In the genomic region with DNA sequence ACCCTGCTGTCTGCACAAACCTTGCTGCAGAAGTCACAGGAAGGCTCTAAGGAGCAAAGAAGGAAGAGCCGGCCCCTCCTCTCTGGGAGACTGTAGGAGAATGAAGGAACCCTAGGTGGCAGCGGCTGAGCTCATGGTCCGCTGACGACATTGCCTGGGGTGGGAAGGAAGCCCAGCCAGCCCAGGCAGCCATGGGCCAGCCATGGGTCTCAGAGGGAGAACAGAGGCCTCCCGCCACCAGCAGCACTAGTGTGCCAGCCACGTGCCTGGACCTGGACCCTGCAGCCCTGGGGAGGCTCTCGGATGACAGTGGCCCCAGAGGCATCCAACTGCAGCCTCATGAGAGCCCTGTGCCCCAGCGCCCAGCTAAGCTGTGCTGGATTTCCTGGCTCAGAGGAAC, we compare ENCODE assay signal across 13 cellular contexts. TPM values are rescaled to one million over a fixed set of nuclear protein-coding genes. Genes with fewer than 3 reads are reported as not detected.
A peak's percentile ranks its signal among the peaks of the same experiment; 100 is the strongest.
DNase-seq lines count a peak whose midpoint lies in the region; ATAC-seq, FAIRE-seq and TF ChIP-seq lines count a peak whose summit lies in the region.
"Had no signal": no experiment of that assay in that cellular context is flagged by ENCODE, and none has a peak within 500 bp of the region (broad histone marks: within the 10 kb centered on the region; RNA-seq: fewer than 3 reads in every experiment).

No MANE protein-coding gene starts in this region.

- TF ChIP-seq CTCF in AG10803 (conservative IDR thresholded peaks at IDR 0.05; ENCODE audit: low read length) (no peak), HEK293 (tag by site-specific recombination; IDR thresholded peaks at IDR 0.05) (0 out of 2 replicates have a peak, but pooled peaks have one; percentile 6), H1 (IDR thresholded peaks at IDR 0.05; ENCODE audit: control extremely low read depth in 1 of 3, insufficient read depth in 1 of 3, low read depth in 1 of 3, low read length in 3 of 3) (peak in 2 of 3 experiments; percentile 12 to 21; a peak in 2 of 4 replicates), osteocyte (IDR thresholded peaks at IDR 0.05) (no peak), GM20000 (IDR thresholded peaks at IDR 0.05; ENCODE audit: extremely low read depth, missing control alignments) (no peak)

- no peak overlapping the region for H3K14ac ChIP-seq in H1 (ENCODE audit: insufficient read length)

- no peak overlapping the region for H2AFZ ChIP-seq in H1 (ENCODE audit: low read length)

- ATAC-seq in HG03196 (IDR thresholded peaks at IDR 0.05; ENCODE audit: unreplicated experiment) = no peak
- ATAC-seq: activated CD8-positive, alpha-beta memory T cell treated with anti-CD3 and anti-CD28 coated beads, Interleukin-2, amount 10 ng/mL, durations not matched to agents 7 days and 5 days had no signal

- no peaks in the 10 kb centered on the region for H3K36me3 ChIP-seq in HEK293 (ENCODE audit: control insufficient read depth in 2 of 2, insufficient read depth in 1 of 2, low read length in 2 of 2)
- H3K36me3 ChIP-seq in H1 (ENCODE audit: control insufficient read depth in 2 of 4, insufficient read depth in 4 of 4, low read length in 3 of 4) = no peaks in the 10 kb centered on the region
- H3K36me3 ChIP-seq in mesendoderm (ENCODE audit: control insufficient read depth, insufficient read depth, low read length) = no peaks in the 10 kb centered on the region

- no peak overlapping the region for H3K4me3 Mint-ChIP-seq in osteocyte (ENCODE audit: unreplicated experiment)
- H3K4me3 Mint-ChIP-seq: activated CD8-positive, alpha-beta memory T cell treated with anti-CD3 and anti-CD28 coated beads, Interleukin-2, amount 10 ng/mL, durations not matched to agents 7 days and 5 days had no signal

- H3K27ac Mint-ChIP-seq in osteocyte (ENCODE audit: unreplicated experiment) = no peak overlapping the region
- H3K27ac Mint-ChIP-seq: activated CD8-positive, alpha-beta memory T cell treated with anti-CD3 and anti-CD28 coated beads, Interleukin-2, amount 10 ng/mL, durations not matched to agents 7 days and 5 days had no signal

- H3K18ac ChIP-seq in H1 (ENCODE audit: extremely low read depth, low read length) = peak overlapping the region; percentile 63; the same call in 1 of the 2 replicates
- no peak overlapping the region for H3K18ac ChIP-seq in mesendoderm (ENCODE audit: low read length)

- no peak overlapping the region for H2AK5ac ChIP-seq in H1 (ENCODE audit: low read depth, low read length)
- H2AK5ac ChIP-seq in mesendoderm (ENCODE audit: low read length) = no peak overlapping the region

- H3K36me3 Mint-ChIP-seq in osteocyte (ENCODE audit: unreplicated experiment) = no peaks in the 10 kb centered on the region
- H3K36me3 Mint-ChIP-seq: activated CD8-positive, alpha-beta memory T cell treated with anti-CD3 and anti-CD28 coated beads, Interleukin-2, amount 10 ng/mL, durations not matched to agents 7 days and 5 days had no signal

- no peak for FAIRE-seq in H1 (lab: Jason Lieb, UNC)
- FAIRE-seq: endometrium, urothelium cell line had no signal

- no peak overlapping the region for H3K4me2 ChIP-seq in H1 (ENCODE audit: insufficient read depth in 1 of 2, low read depth in 2 of 2, low read length in 2 of 2)
- no peak overlapping the region for H3K4me2 ChIP-seq in mesendoderm (ENCODE audit: low read length)

- CTCF ChIA-PET in HEK293 (lab: Yijun Ruan, JAX) (interaction anchor here (0.6 to 2.7 kb wide), 7 partner anchors 9 to 1565 kb away, joined by 3 to 9 read pairs (median 3); no protein-coding TSS in a partner anchor), H1 (lab: Charles Lee; ENCODE audit: partially characterized antibody) (interaction anchor here (0.7 to 1.6 kb wide), 5 partner anchors 9 to 36 kb away, joined by 3 to 4 read pairs (median 3); no protein-coding TSS in a partner anchor)

- H3K27me3 Mint-ChIP-seq in osteocyte (ENCODE audit: unreplicated experiment) = no peaks in the 10 kb centered on the region

- H3K79me1 ChIP-seq in H1 (ENCODE audit: low read depth, low read length) (no peaks in the 10 kb centered on the region), mesendoderm (ENCODE audit: low read length) (no peaks in the 10 kb centered on the region)

- POLR2A ChIA-PET in HEK293 (lab: Yijun Ruan, JAX) (interaction anchor here (0.6 to 0.7 kb wide), 2 partner anchors 11 to 49 kb away, joined by 3 to 4 read pairs; a partner anchor contains a TSS), H1 (lab: Charles Lee; ENCODE audit: partially characterized antibody) (interaction anchor here (1.0 to 1.1 kb wide), 2 partner anchors 10 to 27 kb away, joined by 3 read pairs; no protein-coding TSS in a partner anchor)

- peak overlapping the region; percentile 17 for H4K91ac ChIP-seq in H1 (replicated peaks; ENCODE audit: insufficient read length, low read length)

- H2BK15ac ChIP-seq in H1 (ENCODE audit: low read length) (no peak overlapping the region), mesendoderm (replicated peaks; ENCODE audit: low read depth) (no peak overlapping the region)

- no peaks in the 10 kb centered on the region for H3K9me3 Mint-ChIP-seq in osteocyte (ENCODE audit: unreplicated experiment)

- no peaks in the 10 kb centered on the region for H3K9me3 ChIP-seq in HEK293 (ENCODE audit: control insufficient read depth, insufficient read depth, low read depth, low read length)
- H3K9me3 ChIP-seq in H1 (ENCODE audit: insufficient read depth in 2 of 2, low read depth in 1 of 2, low read length in 1 of 2) = no peaks in the 10 kb centered on the region

- no peak overlapping the region for H3K23ac ChIP-seq in H1 (ENCODE audit: insufficient read length)
- H3K23ac ChIP-seq in mesendoderm (ENCODE audit: low read length) = no peak overlapping the region

- H3K27me3 ChIP-seq in H1 (replicated peaks in 1 of 4; ENCODE audit: control insufficient read depth in 3 of 4, extremely low read depth in 1 of 4, insufficient read depth in 3 of 4, low read length in 3 of 4) = peaks cover 0 to 5% (median 4%) of the 10 kb centered on the region in 4 experiments; a peak in 4 of 7 replicates
- no peaks in the 10 kb centered on the region for H3K27me3 ChIP-seq in mesendoderm (ENCODE audit: insufficient read depth, low read length, poor library complexity)

- H4K5ac ChIP-seq in H1 (ENCODE audit: insufficient read length, low read depth, low read length) (no peak overlapping the region), mesendoderm (ENCODE audit: low read length) (no peak overlapping the region)

- H3K4me1 ChIP-seq in HEK293 (ENCODE audit: control insufficient read depth, insufficient read depth, low read length) = peaks cover 4% of the 10 kb centered on the region; the same call in 1 of the 2 replicates
- H3K4me1 ChIP-seq in H1 (replicated peaks in 1 of 4; ENCODE audit: control insufficient read depth in 3 of 4, insufficient read depth in 4 of 4, low read length in 3 of 4) = peaks cover 0 to 8% (median 5%) of the 10 kb centered on the region in 4 experiments; a peak in 6 of 7 replicates
- no peaks in the 10 kb centered on the region for H3K4me1 ChIP-seq in mesendoderm (ENCODE audit: control insufficient read depth, low read depth, low read length)

- DNase-seq in AG10803 (ENCODE audit: low read depth) (peak; percentile 32), H1 (ENCODE audit: low read depth in 1 of 2, low spot score in 2 of 2) (no peak), mesendoderm (peak; percentile 81), osteocyte (ENCODE audit: extremely low spot score, unreplicated experiment) (no peak), GM20000 (ENCODE audit: low spot score) (no peak), superior temporal gyrus (ENCODE audit: extremely low spot score) (no peak)
- DNase-seq: activated CD8-positive, alpha-beta memory T cell treated with anti-CD3 and anti-CD28 coated beads, Interleukin-2, amount 10 ng/mL, durations not matched to agents 7 days and 5 days; NCI-H187; stimulated activated CD4-positive, alpha-beta T cell treated with anti-CD3 and anti-CD28 coated beads, Interleukin-12 subunit alpha, Interleukin-12 subunit beta, amount 100 ng/mL, for 4 hours had no signal

- H3K4me3 ChIP-seq in AG10803 (ENCODE audit: low read length) = no peak overlapping the region
- H3K4me3 ChIP-seq in HEK293 (ENCODE audit: low read depth, low read length) = no peak overlapping the region
- H3K4me3 ChIP-seq in H1 (ENCODE audit: extremely low read depth in 1 of 4, insufficient read depth in 2 of 4, low read depth in 3 of 4, low read length in 4 of 4) = no peak overlapping the region
- H3K4me3 ChIP-seq in mesendoderm (ENCODE audit: low read length) = no peak overlapping the region

- H3K23me2 ChIP-seq in H1 (ENCODE audit: low read depth, low read length) = peaks cover 9% of the 10 kb centered on the region

- no peak overlapping the region for H2BK12ac ChIP-seq in H1 (ENCODE audit: low read depth, low read length)

- H3K4me1 Mint-ChIP-seq in osteocyte (ENCODE audit: unreplicated experiment) = peaks cover 44% of the 10 kb centered on the region
- H3K4me1 Mint-ChIP-seq: activated CD8-positive, alpha-beta memory T cell treated with anti-CD3 and anti-CD28 coated beads, Interleukin-2, amount 10 ng/mL, durations not matched to agents 7 days and 5 days had no signal

- H2BK120ac ChIP-seq in H1 (replicated peaks; ENCODE audit: low read depth, low read length) = no peak overlapping the region
- no peak overlapping the region for H2BK120ac ChIP-seq in mesendoderm (ENCODE audit: low read depth, low read length)

- H2BK20ac ChIP-seq in H1 (ENCODE audit: low read length) = no peak overlapping the region

- H3K9ac ChIP-seq in H1 (replicated peaks in 1 of 4; ENCODE audit: extremely low read depth in 1 of 4, low read depth in 3 of 4, low read length in 3 of 4) (no peak overlapping the region), mesendoderm (ENCODE audit: low read length) (no peak overlapping the region)

- H3K4ac ChIP-seq in H1 (replicated peaks; ENCODE audit: insufficient read length, low read depth, low read length) (peak overlapping the region; percentile 5), mesendoderm (ENCODE audit: low read depth, low read length) (no peak overlapping the region)

- no peak overlapping the region for H3K27ac ChIP-seq in HEK293 (ENCODE audit: extremely low read depth, low read depth, low read length)
- no peak overlapping the region for H3K27ac ChIP-seq in H1 (ENCODE audit: low read depth, low read length)
- no peak overlapping the region for H3K27ac ChIP-seq in mesendoderm (ENCODE audit: low read depth, low read length)

- no peak for TF ChIP-seq POLR2A in H1 (IDR thresholded peaks at IDR 0.05; ENCODE audit: control extremely low read depth in 1 of 2, low read depth in 2 of 2, low read length in 2 of 2)

- WGBS in H1 (ENCODE audit: extremely low coverage in 1 of 2, insufficient coverage in 1 of 2, insufficient read length in 1 of 2, insufficient replicate concordance in 2 of 2, low coverage in 1 of 2, low lambda C conversion rate in 2 of 2, missing lambda C conversion rate in 1 of 2), 2 experiments = 68% methylated on average over 7 of the region's 8 CpGs; no CpG with 5 or more reads in 1 of the 2 experiments
- no CpG with 5 or more reads among the region's 8 CpGs for WGBS in mesendoderm (ENCODE audit: extremely low coverage, insufficient coverage, low lambda C conversion rate)

- H3K79me2 ChIP-seq in H1 (ENCODE audit: control insufficient read depth in 1 of 2, insufficient read depth in 2 of 2, low read length in 2 of 2) (no peaks in the 10 kb centered on the region), mesendoderm (ENCODE audit: control insufficient read depth, insufficient read depth, low read length) (no peaks in the 10 kb centered on the region)

- TF ChIP-seq EP300 in H1 (IDR thresholded peaks at IDR 0.05; ENCODE audit: borderline replicate concordance in 1 of 2, low read depth in 2 of 2, low read length in 2 of 2) = no peak

- H4K20me1 ChIP-seq in H1 (replicated peaks in 1 of 2; ENCODE audit: control insufficient read depth in 1 of 2, insufficient read depth in 2 of 2, low read length in 2 of 2) = peaks cover 0 to 2% of the 10 kb centered on the region in 2 experiments

- H2BK5ac ChIP-seq in H1 (ENCODE audit: low read depth, low read length) = no peak overlapping the region
- no peak overlapping the region for H2BK5ac ChIP-seq in mesendoderm (ENCODE audit: low read length)

- peak in 1 of 2 experiments; percentile 13; a peak in 1 of 4 replicates for TF ChIP-seq RAD21 in H1 (IDR thresholded peaks at IDR 0.05 in 1 of 2, conservative IDR thresholded peaks at IDR 0.05 in 1 of 2; ENCODE audit: low read depth in 2 of 2, low read length in 2 of 2)

- H3K56ac ChIP-seq in H1 (replicated peaks; ENCODE audit: insufficient read length, low read depth, low read length) (no peak overlapping the region), mesendoderm (ENCODE audit: low read length) (peak overlapping the region; percentile 62)

- H4K8ac ChIP-seq in H1 (ENCODE audit: extremely low read depth, insufficient read depth, low read length) (peak overlapping the region; percentile 76; the same call in 1 of the 2 replicates), mesendoderm (ENCODE audit: low read depth, low read length) (no peak overlapping the region)

RNA-seq across cellular contexts. Expression of a gene that starts 49.2 kb away (rescaled TPM):
- total RNA-seq in H1 (2021; fragmentation: NEBNext Ultra II Directional; extraction: Animal tissue kit (Norgen Biotek cat#: 25700)) = 32.1 and 34.6 TPM in 2 replicates
- 13.7 and 21.0 TPM in 2 replicates for polyA plus RNA-seq in H1 (2011; rRNA removed)
- polyA plus RNA-seq in H1 (2011; cell fraction: cytosol; rRNA removed) = 20.3 TPM
- polyA plus RNA-seq in H1 (2011; cell fraction: nucleus; rRNA removed) = 88.5 TPM
- 24.1 to 33.7 TPM (median 29.4 TPM) in 4 replicates for polyA plus RNA-seq in H1 (2012, experiment 1 of 2)
- 15.8 TPM for polyA plus RNA-seq in H1 (2012, experiment 2 of 2)
- 33.3 TPM for polyA plus RNA-seq in H1 (2013, experiment 1 of 2)
- 33.7 TPM for polyA plus RNA-seq in H1 (2013, experiment 2 of 2)
- 11.2 and 13.2 TPM in 2 replicates for polyA minus RNA-seq in H1 (2011; rRNA and poly(A)+ RNA removed)
- polyA minus RNA-seq in H1 (2011; cell fraction: cytosol; rRNA and poly(A)+ RNA removed) = 13.0 TPM
- polyA minus RNA-seq in H1 (2011; cell fraction: nucleus; rRNA and poly(A)+ RNA removed) = 28.5 TPM
- 17.3 TPM for polyA plus RNA-seq in mesendoderm (2013, experiment 1 of 2)
- 17.4 TPM for polyA plus RNA-seq in mesendoderm (2013, experiment 2 of 2)
- total RNA-seq in osteocyte = 62.7 and 63.7 TPM in 2 replicates

Comparison
In these comparisons a context has a peak if more than half of its experiments do, and no peak if none do; other contexts are left out.
1. DNase-seq: peak in AG10803 (single experiment) and mesendoderm (single experiment); none in H1 (0 of 2), osteocyte (single experiment), GM20000 (single experiment) and superior temporal gyrus (single experiment).
2. CTCF ChIP-seq: peak in HEK293 (single experiment) and H1 (2 of 3); none in AG10803 (single experiment), osteocyte (single experiment) and GM20000 (single experiment).